22 cellular contexts compared by ENCODE assay signal in genomic region chr14:34837801-34838322, GRCh38. TPM values are rescaled to one million over a fixed set of nuclear protein-coding genes. Genes with fewer than 3 reads are reported as not detected.
A peak's percentile ranks its signal among the peaks of the same experiment; 100 is the strongest.
DNase-seq lines count a peak whose midpoint lies in the region; TF ChIP-seq lines count a peak whose summit lies in the region.
"Had no signal": no experiment of that assay in that cellular context is flagged by ENCODE, and none has a peak within 500 bp of the region (broad histone marks: within the 10 kb centered on the region; RNA-seq: fewer than 3 reads in every experiment).

No MANE protein-coding gene starts in this region.

- peaks cover 0 to 4% of the 10 kb centered on the region in 2 donors for H3K4me1 ChIP-seq in ascending aorta

- intact Hi-C loops in ascending aorta (cut with DNase I): no loop called here
- intact Hi-C loops in activated CD4-positive, alpha-beta memory T cell treated with anti-CD3 and anti-CD28 coated beads for 36 hours (cut with micrococcal nuclease): no loop called here

- POLR2A ChIA-PET in activated CD4-positive, alpha-beta memory T cell treated with anti-CD3 and anti-CD28 coated beads for 36 hours (lab: Charles Lee): no interaction called here

- no peak overlapping the region for H3K4me3 ChIP-seq in ascending aorta
- H3K4me3 ChIP-seq: heart right ventricle, lower lobe of right lung, right atrium auricular region, SJSA1 had no signal

- H3K27me3 Mint-ChIP-seq in endothelial cell (ENCODE audit: unreplicated experiment) (no peaks in the 10 kb centered on the region), nephron progenitor cell (ENCODE audit: low read depth, poor library complexity) (no peaks in the 10 kb centered on the region)
- no peaks in the 10 kb centered on the region for H3K27me3 Mint-ChIP-seq in activated CD4-positive, alpha-beta memory T cell treated with anti-CD3 and anti-CD28 coated beads for 36 hours
- H3K27me3 Mint-ChIP-seq: activated naive CD8-positive, alpha-beta T cell treated with anti-CD3 and anti-CD28 coated beads, Interleukin-2, amount 50 U/mL, for 24 hours; CD4-positive, alpha-beta T cell; naive thymus-derived CD4-positive, alpha-beta T cell; type B pancreatic cell had no signal

- no peaks in the 10 kb centered on the region for H3K27me3 ChIP-seq in ascending aorta
- H3K27me3 ChIP-seq: heart right ventricle, right atrium auricular region, SJSA1 had no signal

- H3K9me3 Mint-ChIP-seq in endothelial cell (ENCODE audit: unreplicated experiment): no peaks in the 10 kb centered on the region
- no peaks in the 10 kb centered on the region for H3K9me3 Mint-ChIP-seq in nephron progenitor cell
- no peaks in the 10 kb centered on the region for H3K9me3 Mint-ChIP-seq in activated CD4-positive, alpha-beta memory T cell treated with anti-CD3 and anti-CD28 coated beads for 36 hours
- H3K9me3 Mint-ChIP-seq: activated naive CD8-positive, alpha-beta T cell treated with anti-CD3 and anti-CD28 coated beads, Interleukin-2, amount 50 U/mL, for 24 hours; CD4-positive, alpha-beta T cell; naive thymus-derived CD4-positive, alpha-beta T cell; T-helper 2 cell treated with Interferon-gamma antibody and Interleukin-4, amounts not matched to agents 5 μg/mL and 100 μg/mL, for 36 hours; type B pancreatic cell had no signal

- H3K27ac Mint-ChIP-seq in endothelial cell (ENCODE audit: unreplicated experiment) (peak overlapping the region; percentile 96), nephron progenitor cell (peak overlapping the region; percentile 68)
- H3K27ac Mint-ChIP-seq in activated CD4-positive, alpha-beta memory T cell treated with anti-CD3 and anti-CD28 coated beads for 36 hours: no peak overlapping the region
- H3K27ac Mint-ChIP-seq: activated naive CD8-positive, alpha-beta T cell treated with anti-CD3 and anti-CD28 coated beads, Interleukin-2, amount 50 U/mL, for 24 hours; CD4-positive, alpha-beta T cell; T-helper 2 cell treated with Interferon-gamma antibody and Interleukin-4, amounts not matched to agents 5 μg/mL and 100 μg/mL, for 36 hours; type B pancreatic cell had no signal

- no peaks in the 10 kb centered on the region for H3K9me3 ChIP-seq in ascending aorta
- H3K9me3 ChIP-seq: heart right ventricle, lower lobe of right lung, right atrium auricular region, SJSA1 had no signal

- CTCF ChIA-PET in activated CD4-positive, alpha-beta memory T cell treated with anti-CD3 and anti-CD28 coated beads for 36 hours (lab: Charles Lee): no interaction called here

- H3K36me3 Mint-ChIP-seq in endothelial cell (ENCODE audit: low read depth, unreplicated experiment) (no peaks in the 10 kb centered on the region), nephron progenitor cell (ENCODE audit: low read depth) (peaks cover 47% of the 10 kb centered on the region)
- peaks cover 22% of the 10 kb centered on the region for H3K36me3 Mint-ChIP-seq in activated CD4-positive, alpha-beta memory T cell treated with anti-CD3 and anti-CD28 coated beads for 36 hours

- no peak overlapping the region for H3K27ac ChIP-seq in ascending aorta
- H3K27ac ChIP-seq: heart right ventricle, lower lobe of right lung, right atrium auricular region, SJSA1 had no signal

- H3K4me1 Mint-ChIP-seq in endothelial cell (ENCODE audit: unreplicated experiment): peaks cover 10% of the 10 kb centered on the region
- H3K4me1 Mint-ChIP-seq in nephron progenitor cell: no peaks in the 10 kb centered on the region
- H3K4me1 Mint-ChIP-seq in activated CD4-positive, alpha-beta memory T cell treated with anti-CD3 and anti-CD28 coated beads for 36 hours (ENCODE audit: low read depth): peaks cover 30% of the 10 kb centered on the region

- DNase-seq in Ammon's horn (ENCODE audit: low spot score): peak; percentile 27
- peak; percentile 44 for DNase-seq in NCI-H460 (ENCODE audit: extremely low read depth, low read depth)
- no peak for DNase-seq in endothelial cell (ENCODE audit: low spot score)
- DNase-seq in nephron progenitor cell: no peak
- no peak for DNase-seq in occipital lobe (lab: John Stamatoyannopoulos, UW)
- no peak for DNase-seq in ascending aorta (ENCODE audit: low spot score in 2 of 2)
- DNase-seq in activated CD4-positive, alpha-beta memory T cell treated with anti-CD3 and anti-CD28 coated beads for 36 hours: no peak
- no peak for DNase-seq in DMS79 (lab: John Stamatoyannopoulos, UW)
- DNase-seq: activated naive CD8-positive, alpha-beta T cell treated with anti-CD3 and anti-CD28 coated beads, Interleukin-2, amount 50 U/mL, for 24 hours; CD4-positive, alpha-beta T cell; effector CD4-positive, alpha-beta T cell; heart right ventricle; lower lobe of right lung; naive thymus-derived CD4-positive, alpha-beta T cell; NCI-H2107; NCI-H526; stimulated activated CD4-positive, alpha-beta T cell treated with anti-CD3 and anti-CD28 coated beads, Interleukin-15, amount 100 ng/mL, for 24 hours; stimulated activated naive CD4-positive, alpha-beta T cell had no signal

- TF ChIP-seq CTCF in endothelial cell (IDR thresholded peaks at IDR 0.05; ENCODE audit: unreplicated experiment) (no peak), nephron progenitor cell (IDR thresholded peaks at IDR 0.05) (no peak), ascending aorta (IDR thresholded peaks at IDR 0.05) (no peak)

- H3K36me3 ChIP-seq in ascending aorta: no peaks in the 10 kb centered on the region
- H3K36me3 ChIP-seq: heart right ventricle, lower lobe of right lung, right atrium auricular region had no signal

- H3K4me3 Mint-ChIP-seq in endothelial cell (ENCODE audit: unreplicated experiment) (no peak overlapping the region), nephron progenitor cell (no peak overlapping the region)
- no peak overlapping the region for H3K4me3 Mint-ChIP-seq in activated CD4-positive, alpha-beta memory T cell treated with anti-CD3 and anti-CD28 coated beads for 36 hours
- H3K4me3 Mint-ChIP-seq: activated naive CD8-positive, alpha-beta T cell treated with anti-CD3 and anti-CD28 coated beads, Interleukin-2, amount 50 U/mL, for 24 hours; CD4-positive, alpha-beta T cell; naive thymus-derived CD4-positive, alpha-beta T cell; T-helper 2 cell treated with Interferon-gamma antibody and Interleukin-4, amounts not matched to agents 5 μg/mL and 100 μg/mL, for 36 hours; type B pancreatic cell had no signal

RNA-seq across cellular contexts. Expression of gene BAZ1A, which starts 37.3 kb away (rescaled TPM):
- 38.2 and 46.7 TPM in 2 replicates for total RNA-seq in NCI-H460 (2014; rRNA removed; shearing (Covaris generic))
- 35.9 and 69.8 TPM in 2 replicates for polyA plus RNA-seq in NCI-H460 (2014; cell fraction: nucleus; rRNA removed)
- total RNA-seq in endothelial cell (ENCODE audit: unreplicated experiment) (27.2 TPM), occipital lobe (27.3 TPM), ascending aorta (11.2 TPM)
- 10 to 100 TPM; 67.8 to 68.0 TPM for total RNA-seq in activated CD4-positive, alpha-beta memory T cell treated with anti-CD3 and anti-CD28 coated beads for 36 hours

Comparison
In these comparisons a context has a peak if more than half of its experiments do, and no peak if none do; other contexts are left out.
1. DNase-seq: peak in Ammon's horn (single experiment) and NCI-H460 (single experiment); none in endothelial cell (single experiment), nephron progenitor cell (single experiment), occipital lobe (single experiment), ascending aorta (0 of 2), activated CD4-positive, alpha-beta memory T cell treated with anti-CD3 and anti-CD28 coated beads for 36 hours (single experiment) and DMS79 (single experiment).